ENCODE assay signal across 1 cellular context in the genomic region with DNA sequence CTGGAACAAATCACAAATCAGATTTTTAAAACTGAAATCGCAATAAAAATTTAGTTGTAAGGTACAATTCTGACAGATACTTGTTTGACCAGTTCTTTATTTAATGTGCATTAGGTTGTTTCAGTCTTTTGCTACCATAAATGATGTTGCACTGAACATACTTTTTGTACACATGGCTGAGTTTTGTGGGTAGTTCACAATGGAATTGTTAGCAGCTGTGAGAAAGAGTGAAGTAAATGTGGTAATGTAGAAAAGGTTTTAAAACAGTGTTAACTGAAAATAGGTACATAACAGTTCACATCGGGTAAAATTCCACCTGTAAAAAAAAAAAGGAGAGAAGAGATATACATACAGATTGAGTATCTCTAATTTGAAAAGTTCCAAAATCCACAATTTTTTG.
TF ChIP-seq lines count a peak whose summit lies in the region.

No MANE protein-coding gene starts in this region.

TF ChIP-seq in GM23338, 12 proteins besides CTCF, POLR2A, EP300 and RAD21 (continued from another document):
- TF ChIP-seq, protein P1, sequence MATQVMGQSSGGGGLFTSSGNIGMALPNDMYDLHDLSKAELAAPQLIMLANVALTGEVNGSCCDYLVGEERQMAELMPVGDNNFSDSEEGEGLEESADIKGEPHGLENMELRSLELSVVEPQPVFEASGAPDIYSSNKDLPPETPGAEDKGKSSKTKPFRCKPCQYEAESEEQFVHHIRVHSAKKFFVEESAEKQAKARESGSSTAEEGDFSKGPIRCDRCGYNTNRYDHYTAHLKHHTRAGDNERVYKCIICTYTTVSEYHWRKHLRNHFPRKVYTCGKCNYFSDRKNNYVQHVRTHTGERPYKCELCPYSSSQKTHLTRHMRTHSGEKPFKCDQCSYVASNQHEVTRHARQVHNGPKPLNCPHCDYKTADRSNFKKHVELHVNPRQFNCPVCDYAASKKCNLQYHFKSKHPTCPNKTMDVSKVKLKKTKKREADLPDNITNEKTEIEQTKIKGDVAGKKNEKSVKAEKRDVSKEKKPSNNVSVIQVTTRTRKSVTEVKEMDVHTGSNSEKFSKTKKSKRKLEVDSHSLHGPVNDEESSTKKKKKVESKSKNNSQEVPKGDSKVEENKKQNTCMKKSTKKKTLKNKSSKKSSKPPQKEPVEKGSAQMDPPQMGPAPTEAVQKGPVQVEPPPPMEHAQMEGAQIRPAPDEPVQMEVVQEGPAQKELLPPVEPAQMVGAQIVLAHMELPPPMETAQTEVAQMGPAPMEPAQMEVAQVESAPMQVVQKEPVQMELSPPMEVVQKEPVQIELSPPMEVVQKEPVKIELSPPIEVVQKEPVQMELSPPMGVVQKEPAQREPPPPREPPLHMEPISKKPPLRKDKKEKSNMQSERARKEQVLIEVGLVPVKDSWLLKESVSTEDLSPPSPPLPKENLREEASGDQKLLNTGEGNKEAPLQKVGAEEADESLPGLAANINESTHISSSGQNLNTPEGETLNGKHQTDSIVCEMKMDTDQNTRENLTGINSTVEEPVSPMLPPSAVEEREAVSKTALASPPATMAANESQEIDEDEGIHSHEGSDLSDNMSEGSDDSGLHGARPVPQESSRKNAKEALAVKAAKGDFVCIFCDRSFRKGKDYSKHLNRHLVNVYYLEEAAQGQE (IDR thresholded peaks at IDR 0.05; ENCODE audit: unreplicated experiment) = no peak
- TF ChIP-seq, protein P2, sequence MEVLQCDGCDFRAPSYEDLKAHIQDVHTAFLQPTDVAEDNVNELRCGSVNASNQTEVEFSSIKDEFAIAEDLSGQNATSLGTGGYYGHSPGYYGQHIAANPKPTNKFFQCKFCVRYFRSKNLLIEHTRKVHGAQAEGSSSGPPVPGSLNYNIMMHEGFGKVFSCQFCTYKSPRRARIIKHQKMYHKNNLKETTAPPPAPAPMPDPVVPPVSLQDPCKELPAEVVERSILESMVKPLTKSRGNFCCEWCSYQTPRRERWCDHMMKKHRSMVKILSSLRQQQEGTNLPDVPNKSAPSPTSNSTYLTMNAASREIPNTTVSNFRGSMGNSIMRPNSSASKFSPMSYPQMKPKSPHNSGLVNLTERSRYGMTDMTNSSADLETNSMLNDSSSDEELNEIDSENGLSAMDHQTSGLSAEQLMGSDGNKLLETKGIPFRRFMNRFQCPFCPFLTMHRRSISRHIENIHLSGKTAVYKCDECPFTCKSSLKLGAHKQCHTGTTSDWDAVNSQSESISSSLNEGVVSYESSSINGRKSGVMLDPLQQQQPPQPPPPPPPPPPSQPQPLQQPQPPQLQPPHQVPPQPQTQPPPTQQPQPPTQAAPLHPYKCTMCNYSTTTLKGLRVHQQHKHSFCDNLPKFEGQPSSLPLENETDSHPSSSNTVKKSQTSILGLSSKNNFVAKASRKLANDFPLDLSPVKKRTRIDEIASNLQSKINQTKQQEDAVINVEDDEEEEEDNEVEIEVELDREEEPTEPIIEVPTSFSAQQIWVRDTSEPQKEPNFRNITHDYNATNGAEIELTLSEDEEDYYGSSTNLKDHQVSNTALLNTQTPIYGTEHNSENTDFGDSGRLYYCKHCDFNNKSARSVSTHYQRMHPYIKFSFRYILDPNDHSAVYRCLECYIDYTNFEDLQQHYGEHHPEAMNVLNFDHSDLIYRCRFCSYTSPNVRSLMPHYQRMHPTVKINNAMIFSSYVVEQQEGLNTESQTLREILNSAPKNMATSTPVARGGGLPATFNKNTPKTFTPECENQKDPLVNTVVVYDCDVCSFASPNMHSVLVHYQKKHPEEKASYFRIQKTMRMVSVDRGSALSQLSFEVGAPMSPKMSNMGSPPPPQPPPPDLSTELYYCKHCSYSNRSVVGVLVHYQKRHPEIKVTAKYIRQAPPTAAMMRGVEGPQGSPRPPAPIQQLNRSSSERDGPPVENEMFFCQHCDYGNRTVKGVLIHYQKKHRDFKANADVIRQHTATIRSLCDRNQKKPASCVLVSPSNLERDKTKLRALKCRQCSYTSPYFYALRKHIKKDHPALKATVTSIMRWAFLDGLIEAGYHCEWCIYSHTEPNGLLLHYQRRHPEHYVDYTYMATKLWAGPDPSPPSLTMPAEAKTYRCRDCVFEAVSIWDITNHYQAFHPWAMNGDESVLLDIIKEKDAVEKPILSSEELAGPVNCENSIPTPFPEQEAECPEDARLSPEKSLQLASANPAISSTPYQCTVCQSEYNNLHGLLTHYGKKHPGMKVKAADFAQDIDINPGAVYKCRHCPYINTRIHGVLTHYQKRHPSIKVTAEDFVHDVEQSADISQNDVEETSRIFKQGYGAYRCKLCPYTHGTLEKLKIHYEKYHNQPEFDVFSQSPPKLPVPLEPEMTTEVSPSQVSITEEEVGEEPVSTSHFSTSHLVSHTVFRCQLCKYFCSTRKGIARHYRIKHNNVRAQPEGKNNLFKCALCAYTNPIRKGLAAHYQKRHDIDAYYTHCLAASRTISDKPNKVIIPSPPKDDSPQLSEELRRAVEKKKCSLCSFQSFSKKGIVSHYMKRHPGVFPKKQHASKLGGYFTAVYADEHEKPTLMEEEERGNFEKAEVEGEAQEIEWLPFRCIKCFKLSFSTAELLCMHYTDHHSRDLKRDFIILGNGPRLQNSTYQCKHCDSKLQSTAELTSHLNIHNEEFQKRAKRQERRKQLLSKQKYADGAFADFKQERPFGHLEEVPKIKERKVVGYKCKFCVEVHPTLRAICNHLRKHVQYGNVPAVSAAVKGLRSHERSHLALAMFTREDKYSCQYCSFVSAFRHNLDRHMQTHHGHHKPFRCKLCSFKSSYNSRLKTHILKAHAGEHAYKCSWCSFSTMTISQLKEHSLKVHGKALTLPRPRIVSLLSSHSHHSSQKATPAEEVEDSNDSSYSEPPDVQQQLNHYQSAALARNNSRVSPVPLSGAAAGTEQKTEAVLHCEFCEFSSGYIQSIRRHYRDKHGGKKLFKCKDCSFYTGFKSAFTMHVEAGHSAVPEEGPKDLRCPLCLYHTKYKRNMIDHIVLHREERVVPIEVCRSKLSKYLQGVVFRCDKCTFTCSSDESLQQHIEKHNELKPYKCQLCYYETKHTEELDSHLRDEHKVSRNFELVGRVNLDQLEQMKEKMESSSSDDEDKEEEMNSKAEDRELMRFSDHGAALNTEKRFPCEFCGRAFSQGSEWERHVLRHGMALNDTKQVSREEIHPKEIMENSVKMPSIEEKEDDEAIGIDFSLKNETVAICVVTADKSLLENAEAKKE (CRISPR knock-in tag; IDR thresholded peaks at IDR 0.05) = no peak
- TF ChIP-seq ZNF331 (CRISPR knock-in tag; IDR thresholded peaks at IDR 0.05; ENCODE audit: low read depth) = no peak
- TF ChIP-seq NANOG (IDR thresholded peaks at IDR 0.05; ENCODE audit: borderline replicate concordance) = no peak
- no peak for TF ChIP-seq EZH2 (IDR thresholded peaks at IDR 0.05; ENCODE audit: low read depth, unreplicated experiment)
